24 cellular contexts compared by ENCODE assay signal in the genomic region with DNA sequence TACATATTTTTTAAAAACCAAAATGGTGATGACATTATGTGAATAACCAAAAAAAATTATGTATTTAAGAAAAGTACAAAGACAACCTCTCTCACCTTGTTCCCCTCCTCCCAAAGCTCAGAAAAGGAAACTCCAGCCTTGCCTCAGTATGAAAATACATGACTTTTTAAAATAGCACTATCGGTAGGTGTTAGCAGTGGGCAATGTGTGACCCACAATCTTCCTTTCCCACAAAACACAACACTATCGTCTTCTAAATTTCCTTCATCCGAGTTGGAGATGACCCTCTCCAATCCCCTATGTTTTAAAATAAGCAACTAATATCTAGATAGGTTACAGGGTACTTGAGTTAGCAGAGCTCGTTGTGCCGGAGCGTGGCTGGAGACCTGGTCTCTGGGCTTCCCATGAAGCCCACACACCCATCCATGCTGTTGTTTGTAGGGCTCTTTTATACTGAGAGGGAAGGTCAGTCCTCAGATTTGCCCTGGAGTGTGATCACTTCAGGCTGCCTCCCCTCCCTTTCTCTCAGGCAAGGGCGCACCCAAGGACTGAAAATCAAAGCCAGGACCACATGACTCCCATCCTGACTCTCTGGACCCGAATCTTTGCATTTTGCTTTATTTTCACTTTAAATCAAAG.
"Had no signal": no experiment of that assay in that cellular context is flagged by ENCODE, and none has a peak within 500 bp of the region (broad histone marks: within the 10 kb centered on the region; RNA-seq: fewer than 3 reads in every experiment).

No MANE protein-coding gene starts in this region.

- H3K27ac ChIP-seq: VCaP had no signal

- H3K4me1 Mint-ChIP-seq: activated naive CD4-positive, alpha-beta T cell treated with anti-CD3 and anti-CD28 coated beads, Interleukin-2, amount 10 ng/mL, durations not matched to agents 7 days and 5 days had no signal

- H3K9me3 Mint-ChIP-seq: activated CD8-positive, alpha-beta T cell treated with anti-CD3 and anti-CD28 coated beads for 36 hours; activated naive CD4-positive, alpha-beta T cell treated with anti-CD3 and anti-CD28 coated beads, Interleukin-2, amount 10 ng/mL, durations not matched to agents 7 days and 5 days; activated naive CD8-positive, alpha-beta T cell treated with anti-CD3 and anti-CD28 coated beads for 36 hours; activated T-cell treated with anti-CD3 and anti-CD28 coated beads, Interleukin-2, amount 50 U/mL, for 72 hours; activated T-helper 2 cell treated with anti-CD3 and anti-CD28 coated beads, Interferon-gamma antibody, Interleukin-2, Interleukin-4, amounts not matched to agents 10 μg/mL and 5 μg/mL and 100 μg/mL, durations not matched to agents 14 hours and 24 hours and 36 hours had no signal

- DNase-seq: activated CD4-positive, alpha-beta T cell treated with anti-CD3 and anti-CD28 coated beads for 36 hours; activated CD4-positive, alpha-beta T cell treated with anti-CD3 and anti-CD28 coated beads, Interleukin-2, amount 50 U/mL, for 1 hour; activated CD8-positive, alpha-beta memory T cell treated with anti-CD3 and anti-CD28 coated beads, Interleukin-2, amount 50 U/mL, for 4 hours; activated CD8-positive, alpha-beta T cell treated with anti-CD3 and anti-CD28 coated beads for 36 hours; activated gamma-delta T cell treated with Interleukin-2 at 50 U/mL for 16 hours; activated naive CD4-positive, alpha-beta T cell treated with anti-CD3 and anti-CD28 coated beads, Interleukin-2, amount 10 ng/mL, durations not matched to agents 7 days and 5 days; activated naive CD8-positive, alpha-beta T cell treated with anti-CD3 and anti-CD28 coated beads for 36 hours; activated T-cell treated with anti-CD3 and anti-CD28 coated beads, Interleukin-2, amount 50 U/mL, for 72 hours; anterior cingulate cortex; KG1; NCI-H1048; NCI-H146; NCI-H187 treated with DMSO at 0.1 percent for 48 hours; NCI-H2171 treated with DMSO at 0.1 percent for 48 hours; NCI-H226; NCI-H526; NCI-H82; NK-92 treated with Interleukin-12 subunit alpha and Interleukin-12 subunit beta, amount 100 ng/mL, for 24 hours; OCI-M1; SHP77 treated with DMSO at 0.1 percent for 48 hours; T-helper 17 cell; T1000 had no signal

- ATAC-seq: activated CD4-positive, alpha-beta T cell treated with anti-CD3 and anti-CD28 coated beads for 36 hours; activated CD8-positive, alpha-beta T cell treated with anti-CD3 and anti-CD28 coated beads for 36 hours; activated T-cell treated with anti-CD3 and anti-CD28 coated beads, Interleukin-2, amount 50 U/mL, for 72 hours; T-helper 17 cell had no signal

- H3K4me3 Mint-ChIP-seq: activated CD4-positive, alpha-beta T cell treated with anti-CD3 and anti-CD28 coated beads for 36 hours; activated CD8-positive, alpha-beta T cell treated with anti-CD3 and anti-CD28 coated beads for 36 hours; activated naive CD4-positive, alpha-beta T cell treated with anti-CD3 and anti-CD28 coated beads, Interleukin-2, amount 10 ng/mL, durations not matched to agents 7 days and 5 days; activated naive CD8-positive, alpha-beta T cell treated with anti-CD3 and anti-CD28 coated beads for 36 hours; activated T-cell treated with anti-CD3 and anti-CD28 coated beads, Interleukin-2, amount 50 U/mL, for 72 hours; T-helper 17 cell had no signal

- H3K27ac Mint-ChIP-seq: activated CD4-positive, alpha-beta T cell treated with anti-CD3 and anti-CD28 coated beads for 36 hours; activated CD8-positive, alpha-beta T cell treated with anti-CD3 and anti-CD28 coated beads for 36 hours; activated naive CD4-positive, alpha-beta T cell treated with anti-CD3 and anti-CD28 coated beads, Interleukin-2, amount 10 ng/mL, durations not matched to agents 7 days and 5 days; activated naive CD8-positive, alpha-beta T cell treated with anti-CD3 and anti-CD28 coated beads for 36 hours; activated T-cell treated with anti-CD3 and anti-CD28 coated beads, Interleukin-2, amount 50 U/mL, for 72 hours; activated T-helper 2 cell treated with anti-CD3 and anti-CD28 coated beads, Interferon-gamma antibody, Interleukin-2, Interleukin-4, amounts not matched to agents 10 μg/mL and 5 μg/mL and 100 μg/mL, durations not matched to agents 14 hours and 24 hours and 36 hours; T-helper 17 cell had no signal

- H3K36me3 Mint-ChIP-seq: activated naive CD4-positive, alpha-beta T cell treated with anti-CD3 and anti-CD28 coated beads, Interleukin-2, amount 10 ng/mL, durations not matched to agents 7 days and 5 days; activated naive CD8-positive, alpha-beta T cell treated with anti-CD3 and anti-CD28 coated beads for 36 hours had no signal

- H3K27me3 Mint-ChIP-seq: activated CD4-positive, alpha-beta T cell treated with anti-CD3 and anti-CD28 coated beads for 36 hours; activated CD8-positive, alpha-beta T cell treated with anti-CD3 and anti-CD28 coated beads for 36 hours; activated naive CD4-positive, alpha-beta T cell treated with anti-CD3 and anti-CD28 coated beads, Interleukin-2, amount 10 ng/mL, durations not matched to agents 7 days and 5 days; T-helper 17 cell had no signal
